Comparison of ENCODE assay signal across 15 cellular contexts in genomic region chr10:132115736-132116135, GRCh38. TPM values are rescaled to one million over a fixed set of nuclear protein-coding genes. Genes with fewer than 3 reads are reported as not detected.
A peak's percentile ranks its signal among the peaks of the same experiment; 100 is the strongest.
DNase-seq lines count a peak whose midpoint lies in the region; ATAC-seq and TF ChIP-seq lines count a peak whose summit lies in the region.
"Had no signal": no experiment of that assay in that cellular context is flagged by ENCODE, and none has a peak within 500 bp of the region (broad histone marks: within the 10 kb centered on the region; RNA-seq: fewer than 3 reads in every experiment).

No MANE protein-coding gene starts in this region.

- no peak for ATAC-seq in GM21529 (IDR thresholded peaks at IDR 0.05; ENCODE audit: unreplicated experiment)
- no peak for ATAC-seq in GM21717 (IDR thresholded peaks at IDR 0.05; ENCODE audit: unreplicated experiment)

- TF ChIP-seq CTCF in astrocyte of the cerebellum (IDR thresholded peaks at IDR 0.05; ENCODE audit: low read depth, low read length, missing control alignments) (no peak), left ventricle myocardium inferior (IDR thresholded peaks at IDR 0.05; ENCODE audit: borderline replicate concordance) (no peak), osteoblast (IDR thresholded peaks at IDR 0.05; ENCODE audit: extremely low read depth, low read depth, low read length) (no peak)

- H3K4me3 ChIP-seq in astrocyte of the cerebellum (ENCODE audit: low read depth, low read length) (no peak overlapping the region), left ventricle myocardium inferior (no peak overlapping the region), osteoblast (ENCODE audit: insufficient read depth, low read length) (no peak overlapping the region)
- H3K4me3 ChIP-seq: GM23248, stomach, uterus had no signal

- intact Hi-C loops in left ventricle myocardium inferior (cut with micrococcal nuclease), result no loop called here

- no peaks in the 10 kb centered on the region for H4K20me1 ChIP-seq in osteoblast (ENCODE audit: insufficient read depth, low read length)

- peak; percentile 51 for DNase-seq in AG20443 (ENCODE audit: low spot score)
- peak; percentile 53 for DNase-seq in astrocyte of the cerebellum (ENCODE audit: low read depth)
- DNase-seq in left ventricle myocardium inferior, result peak; percentile 19
- no peak for DNase-seq in osteoblast (ENCODE audit: insufficient read length, low spot score, missing footprints)
- no peak for DNase-seq in cerebellar nuclear complex (lab: John Stamatoyannopoulos, UW)
- DNase-seq in DMS79 treated with DMSO at 0.1 percent for 48 hours (lab: John Stamatoyannopoulos, UW), result no peak
- DNase-seq: dermis blood vessel endothelial cell, GF-D8, GM23248, NCI-H146, NCI-H446 treated with DMSO at 0.1 percent for 48 hours, stomach, uterus had no signal

- H3K36me3 ChIP-seq in left ventricle myocardium inferior (no peaks in the 10 kb centered on the region), osteoblast (ENCODE audit: insufficient read depth, low read length) (no peaks in the 10 kb centered on the region)
- H3K36me3 ChIP-seq: stomach, uterus had no signal

- H3K79me2 ChIP-seq in osteoblast (ENCODE audit: insufficient read depth, low read length), result no peaks in the 10 kb centered on the region

- H3K4me2 ChIP-seq in osteoblast (ENCODE audit: insufficient read depth, low read length), result no peak overlapping the region

- in situ Hi-C loops in astrocyte of the cerebellum (cut with HindIII; ENCODE audit: low sequenced_read_pairs), result no loop called here

- H3K27ac ChIP-seq in left ventricle myocardium inferior (replicated peaks) (no peak overlapping the region), osteoblast (ENCODE audit: low read depth, low read length) (no peak overlapping the region)
- H3K27ac ChIP-seq: GM23248, stomach, uterus had no signal

- H3K9me3 ChIP-seq in left ventricle myocardium inferior (replicated peaks) (no peaks in the 10 kb centered on the region), osteoblast (ENCODE audit: low read depth, low read length) (no peaks in the 10 kb centered on the region)
- H3K9me3 ChIP-seq: stomach, uterus had no signal

- H3K4me1 ChIP-seq in left ventricle myocardium inferior, result peaks cover 7% of the 10 kb centered on the region
- no peaks in the 10 kb centered on the region for H3K4me1 ChIP-seq in osteoblast (ENCODE audit: insufficient read depth, low read length)
- H3K4me1 ChIP-seq: stomach, uterus had no signal

- H3K27me3 ChIP-seq in left ventricle myocardium inferior (ENCODE audit: low read depth), result no peaks in the 10 kb centered on the region
- H3K27me3 ChIP-seq in osteoblast (ENCODE audit: insufficient read depth, low read length), result no peaks in the 10 kb centered on the region
- H3K27me3 ChIP-seq: uterus had no signal

- H2AFZ ChIP-seq in osteoblast (ENCODE audit: low read length), result peak overlapping the region; percentile 15
- H2AFZ ChIP-seq: GM23248 had no signal

RNA-seq across cellular contexts. Expression of gene JAKMIP3, which starts 50.0 kb away (rescaled TPM):
- total RNA-seq in left ventricle myocardium inferior (1.7 TPM), osteoblast (0.29 and 0.36 TPM in 2 replicates)
- total RNA-seq: dermis blood vessel endothelial cell, GM23248 had no signal

Comparison
In these comparisons a context has a peak if more than half of its experiments do, and no peak if none do; other contexts are left out.
1. DNase-seq: peak in AG20443 (single experiment), astrocyte of the cerebellum (single experiment) and left ventricle myocardium inferior (single experiment); none in osteoblast (single experiment), cerebellar nuclear complex (0 of 2) and DMS79 treated with DMSO at 0.1 percent for 48 hours (single experiment).